In genomic region chr3:53938645-53939044, GRCh38 we compare ENCODE assay signal across 9 cellular contexts. TPM values are rescaled to one million over a fixed set of nuclear protein-coding genes. Genes with fewer than 3 reads are reported as not detected.
DNase-seq lines count a peak whose midpoint lies in the region; ATAC-seq and TF ChIP-seq lines count a peak whose summit lies in the region.
"Had no signal": no experiment of that assay in that cellular context is flagged by ENCODE, and none has a peak within 500 bp of the region (broad histone marks: within the 10 kb centered on the region; RNA-seq: fewer than 3 reads in every experiment).

No MANE protein-coding gene starts in this region.

- peaks cover 80% of the 10 kb centered on the region for H3K27me3 Mint-ChIP-seq in CD4-positive, alpha-beta T cell
- H3K27me3 Mint-ChIP-seq in T-helper 17 cell = peaks cover 68% of the 10 kb centered on the region

- WGBS in lung, 2 donors = 9 to 14% methylated on average over 2 of the region's 2 CpGs
- WGBS in upper lobe of left lung, 2 donors = 2 to 3% methylated on average over 2 of the region's 2 CpGs

- H3K9me3 ChIP-seq in CD4-positive, alpha-beta T cell (ENCODE audit: control insufficient read depth, low read length) = peaks cover 8% of the 10 kb centered on the region
- H3K9me3 ChIP-seq in T-helper 17 cell (ENCODE audit: control insufficient read depth, low read length, poor library complexity, severe bottlenecking) (no peaks in the 10 kb centered on the region), lung (ENCODE audit: control insufficient read depth in 2 of 2, insufficient read depth in 1 of 2, low read length in 1 of 2) (peaks cover 0 to 3% of the 10 kb centered on the region in 2 donors), upper lobe of left lung (peaks cover 0 to 11% (median 4%) of the 10 kb centered on the region in 4 donors)
- H3K9me3 ChIP-seq: neutrophil had no signal

- H3K27me3 ChIP-seq in CD4-positive, alpha-beta T cell (ENCODE audit: control insufficient read depth, insufficient read depth, low read length) = no peaks in the 10 kb centered on the region
- H3K27me3 ChIP-seq in lung (ENCODE audit: control insufficient read depth, insufficient read depth) (no peaks in the 10 kb centered on the region), upper lobe of left lung (no peaks in the 10 kb centered on the region)

- H3K36me3 Mint-ChIP-seq in CD4-positive, alpha-beta T cell (ENCODE audit: low read depth) = no peaks in the 10 kb centered on the region
- H3K36me3 Mint-ChIP-seq in T-helper 17 cell (ENCODE audit: low read depth) = no peaks in the 10 kb centered on the region

- H3K27ac Mint-ChIP-seq in CD4-positive, alpha-beta T cell = no peak overlapping the region
- H3K27ac Mint-ChIP-seq in T-helper 17 cell = no peak overlapping the region

- H3K27ac ChIP-seq in CD4-positive, alpha-beta T cell (ENCODE audit: low read depth, low read length) = no peak overlapping the region
- H3K27ac ChIP-seq in lung (ENCODE audit: low read depth in 1 of 2, low read length in 1 of 2) = no peak overlapping the region
- no peak overlapping the region for H3K27ac ChIP-seq in upper lobe of left lung
- H3K27ac ChIP-seq: neutrophil had no signal

- H3K4me3 ChIP-seq in NB4 (ENCODE audit: low read depth, low read length) = no peak overlapping the region
- H3K4me3 ChIP-seq in lung = no peak overlapping the region
- no peak overlapping the region for H3K4me3 ChIP-seq in upper lobe of left lung

- intact Hi-C loops in CD4-positive, alpha-beta T cell (cut with DNase I, micrococcal nuclease) = no loop called here

- CTCF ChIA-PET in CD4-positive, alpha-beta T cell (lab: Charles Lee) = interaction anchor here (0.6 to 1.2 kb wide), 4 partner anchors 9 to 592 kb away, joined by 3 to 6 read pairs (median 3); no protein-coding TSS in a partner anchor

- TF ChIP-seq CTCF in CD4-positive, alpha-beta T cell (IDR thresholded peaks at IDR 0.05) = peak; percentile 71
- TF ChIP-seq CTCF in NB4 (IDR thresholded peaks at IDR 0.05; ENCODE audit: low read depth, low read length) = peak; percentile 81
- peak; percentile 54 for TF ChIP-seq CTCF in lung (IDR thresholded peaks at IDR 0.05; ENCODE audit: control extremely low read depth, extremely low read depth)
- TF ChIP-seq CTCF in upper lobe of left lung (IDR thresholded peaks at IDR 0.05) = peak; percentile 40 to 79 (median 72)

- H3K4me1 ChIP-seq in lung (ENCODE audit: control insufficient read depth in 2 of 2, insufficient read depth in 2 of 2, low read length in 2 of 2) = no peaks in the 10 kb centered on the region
- no peaks in the 10 kb centered on the region for H3K4me1 ChIP-seq in upper lobe of left lung

- peaks cover 4% of the 10 kb centered on the region for H3K9me3 Mint-ChIP-seq in CD4-positive, alpha-beta T cell

- H3K4me1 Mint-ChIP-seq in CD4-positive, alpha-beta T cell (ENCODE audit: low read depth) = no peaks in the 10 kb centered on the region
- H3K4me1 Mint-ChIP-seq in T-helper 17 cell = no peaks in the 10 kb centered on the region

- no peaks in the 10 kb centered on the region for H3K36me3 ChIP-seq in lung (ENCODE audit: control insufficient read depth in 2 of 2, insufficient read depth in 2 of 2, low read length in 2 of 2)
- H3K36me3 ChIP-seq in upper lobe of left lung = no peaks in the 10 kb centered on the region
- H3K36me3 ChIP-seq: neutrophil had no signal

- DNase-seq in CD4-positive, alpha-beta T cell = peak in 5 of 10 experiments; percentile 1 to 17 (median 5)
- DNase-seq in GM19238 (ENCODE audit: insufficient read length, low spot score) (peak; percentile 16), NB4 (ENCODE audit: low read depth) (peak; percentile 56), T-helper 17 cell (peak in 1 of 3 donors; percentile 10), ecto neural progenitor cell (ENCODE audit: low spot score) (peak; percentile 52), lung (ENCODE audit: low spot score) (no peak), upper lobe of left lung (no peak)

- POLR2A ChIA-PET in CD4-positive, alpha-beta T cell (lab: Charles Lee) = no interaction called here

- peak; percentile 61 for ATAC-seq in CD4-positive, alpha-beta T cell (ENCODE audit: poor library complexity)
- peak; percentile 67 for ATAC-seq in T-helper 17 cell
- ATAC-seq in lung (ENCODE audit: insufficient read depth, low FRiP score) = no peak
- ATAC-seq in upper lobe of left lung (ENCODE audit: low FRiP score in 2 of 2) = peak in 1 of 2 donors; percentile 60
- no peak for ATAC-seq in GM19324 (IDR thresholded peaks at IDR 0.05; ENCODE audit: low FRiP score, unreplicated experiment)

- no peak for TF ChIP-seq POLR2A in NB4 (IDR thresholded peaks at IDR 0.05; ENCODE audit: extremely low read depth, insufficient read length)
- TF ChIP-seq POLR2A in upper lobe of left lung (IDR thresholded peaks at IDR 0.05) = no peak

- TF ChIP-seq EP300 in upper lobe of left lung (IDR thresholded peaks at IDR 0.05) = no peak

- H3K4me3 Mint-ChIP-seq in CD4-positive, alpha-beta T cell = no peak overlapping the region
- H3K4me3 Mint-ChIP-seq in T-helper 17 cell = no peak overlapping the region

RNA-seq across cellular contexts. Expression of gene SELENOK, which starts 47.0 kb away (rescaled TPM):
- 100 to 1,000 TPM; 153 to 159 TPM for total RNA-seq in CD4-positive, alpha-beta T cell
- total RNA-seq in T-helper 17 cell (100 to 1,000 TPM; 114 to 121 TPM), lung (10 to 100 TPM; 33.3 to 47.5 TPM), upper lobe of left lung (10 to 100 TPM in 5 of 6 donors, 1 to 10 TPM in 1; 9.4 to 97.3 (median 44.0) TPM)
- 100 to 1,000 TPM in 1 of 2 donors, 10 to 100 TPM in 1; 79.0 to 150 TPM for polyA plus RNA-seq in lung

RNA-seq across cellular contexts. Expression of gene ACTR8, which starts 56.7 kb away (rescaled TPM):
- 10 to 100 TPM; 13.7 to 14.3 TPM for total RNA-seq in CD4-positive, alpha-beta T cell
- 10 to 100 TPM; 15.7 to 21.2 TPM for total RNA-seq in T-helper 17 cell
- total RNA-seq in lung = 10 to 100 TPM; 25.6 to 28.8 TPM
- polyA plus RNA-seq in lung = 10 to 100 TPM; 12.4 to 16.3 TPM
- 10 to 100 TPM; 16.2 to 29.7 (median 20.4) TPM for total RNA-seq in upper lobe of left lung

Comparison
In these comparisons a context has a peak if more than half of its experiments do, and no peak if none do; other contexts are left out.
1. ATAC-seq: peak in CD4-positive, alpha-beta T cell (single experiment) and T-helper 17 cell (single experiment); none in lung (single experiment) and GM19324 (single experiment).
2. DNase-seq: peak in GM19238 (single experiment), NB4 (single experiment) and ecto neural progenitor cell (single experiment); none in lung (single experiment) and upper lobe of left lung (0 of 2).
3. Peak in every context shown above with its lines, with median percentiles within 50 percentile points of each other: CTCF ChIP-seq.